1 cellular context compared by ENCODE assay signal in the genomic region with DNA sequence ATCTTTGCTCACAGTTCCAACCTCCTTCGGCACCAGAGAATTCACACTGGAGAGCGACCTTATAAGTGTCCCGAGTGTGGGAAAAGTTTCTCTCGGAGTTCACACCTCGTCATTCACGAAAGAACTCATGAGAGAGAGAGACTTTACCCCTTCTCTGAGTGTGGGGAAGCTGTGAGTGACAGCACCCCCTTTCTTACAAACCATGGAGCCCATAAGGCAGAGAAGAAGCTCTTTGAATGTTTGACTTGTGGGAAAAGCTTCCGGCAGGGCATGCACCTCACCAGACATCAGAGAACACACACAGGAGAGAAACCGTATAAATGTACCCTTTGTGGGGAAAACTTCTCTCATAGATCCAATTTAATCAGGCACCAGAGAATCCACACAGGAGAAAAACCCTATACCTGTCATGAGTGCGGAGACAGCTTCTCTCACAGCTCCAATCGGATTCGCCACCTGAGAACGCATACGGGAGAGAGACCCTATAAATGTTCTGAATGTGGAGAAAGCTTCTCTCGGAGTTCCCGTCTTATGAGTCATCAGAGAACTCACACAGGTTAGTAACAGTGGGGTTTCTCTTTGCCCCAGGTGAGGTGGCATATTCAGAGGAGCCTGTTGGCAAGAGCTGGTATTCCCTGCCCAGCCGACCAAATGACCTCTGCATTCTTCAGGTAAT.
TF ChIP-seq lines count a peak whose summit lies in the region.

No MANE protein-coding gene starts in this region.

TF ChIP-seq in K562, 482 proteins besides CTCF, POLR2A, EP300 and RAD21:
- TF ChIP-seq TRIM28 (IDR thresholded peaks at IDR 0.05) = peak; percentile 97
- no peak for TF ChIP-seq SETDB1 (IDR thresholded peaks at IDR 0.05; ENCODE audit: low read length)
- TF ChIP-seq, protein P1, sequence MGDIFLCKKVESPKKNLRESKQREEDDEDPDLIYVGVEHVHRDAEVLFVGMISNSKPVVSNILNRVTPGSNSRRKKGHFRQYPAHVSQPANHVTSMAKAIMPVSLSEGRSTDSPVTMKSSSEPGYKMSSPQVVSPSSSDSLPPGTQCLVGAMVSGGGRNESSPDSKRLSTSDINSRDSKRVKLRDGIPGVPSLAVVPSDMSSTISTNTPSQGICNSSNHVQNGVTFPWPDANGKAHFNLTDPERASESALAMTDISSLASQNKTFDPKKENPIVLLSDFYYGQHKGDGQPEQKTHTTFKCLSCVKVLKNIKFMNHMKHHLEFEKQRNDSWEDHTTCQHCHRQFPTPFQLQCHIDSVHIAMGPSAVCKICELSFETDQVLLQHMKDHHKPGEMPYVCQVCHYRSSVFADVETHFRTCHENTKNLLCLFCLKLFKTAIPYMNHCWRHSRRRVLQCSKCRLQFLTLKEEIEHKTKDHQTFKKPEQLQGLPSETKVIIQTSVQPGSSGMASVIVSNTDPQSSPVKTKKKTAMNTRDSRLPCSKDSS (IDR thresholded peaks at IDR 0.05; ENCODE audit: low read depth, partially characterized antibody) = peak; percentile 86
- peak; percentile 85 for TF ChIP-seq ZNF274 (IDR thresholded peaks at IDR 0.05; ENCODE audit: borderline replicate concordance, low read depth, low read length)
- TF ChIP-seq ZNF124 (CRISPR knock-in tag; IDR thresholded peaks at IDR 0.05) = no peak
- TF ChIP-seq FOXP1 (CRISPR knock-in tag; IDR thresholded peaks at IDR 0.05) = no peak
- TF ChIP-seq MCM2 (IDR thresholded peaks at IDR 0.05; ENCODE audit: low read depth) = no peak
- no peak for TF ChIP-seq HDAC2 (IDR thresholded peaks at IDR 0.05)
- TF ChIP-seq NFIC (IDR thresholded peaks at IDR 0.05) = no peak
- no peak for TF ChIP-seq NR1H2 (CRISPR knock-in tag; IDR thresholded peaks at IDR 0.05)
- TF ChIP-seq SOX6 (IDR thresholded peaks at IDR 0.05) = peak; percentile 43
- no peak for TF ChIP-seq BRD4 (IDR thresholded peaks at IDR 0.05)
- TF ChIP-seq HMG20B (CRISPR knock-in tag; IDR thresholded peaks at IDR 0.05) = no peak
- TF ChIP-seq FOS (IDR thresholded peaks at IDR 0.05; ENCODE audit: extremely low read depth, insufficient read length) = no peak
- TF ChIP-seq CBX1 (IDR thresholded peaks at IDR 0.05; ENCODE audit: low read depth) = peak; percentile 80
- TF ChIP-seq MCM3 (IDR thresholded peaks at IDR 0.05) = no peak
- TF ChIP-seq ZNF407 (IDR thresholded peaks at IDR 0.05; ENCODE audit: low read depth) = no peak
- TF ChIP-seq ATF3 (IDR thresholded peaks at IDR 0.05) = 0 out of 2 replicates have a peak, but pooled peaks have one; percentile 7
- no peak for TF ChIP-seq ATF3 (CRISPR knock-in tag; conservative IDR thresholded peaks at IDR 0.05)
- TF ChIP-seq MTA3 (IDR thresholded peaks at IDR 0.05; ENCODE audit: borderline replicate concordance) = 0 out of 2 replicates have a peak, but pooled peaks have one; percentile 30
- no peak for TF ChIP-seq POU5F1 (IDR thresholded peaks at IDR 0.05; ENCODE audit: borderline replicate concordance, low read depth, low read length, partially characterized antibody)
- TF ChIP-seq PURB (CRISPR knock-in tag; IDR thresholded peaks at IDR 0.05; ENCODE audit: low read depth) = no peak
- 0 out of 4 replicates have a peak, but pooled peaks of 1 of the 2 experiments have one; percentile 27 for TF ChIP-seq TRIM24 (IDR thresholded peaks at IDR 0.05)
- peak in 1 of 2 experiments; percentile 92; a peak in 1 of 3 replicates for TF ChIP-seq CBX3 (IDR thresholded peaks at IDR 0.05; ENCODE audit: borderline replicate concordance in 1 of 2, low read length in 2 of 2)
- TF ChIP-seq ZEB2 (IDR thresholded peaks at IDR 0.05) = peak; percentile 55; the same call in 1 of the 2 replicates
- no peak for TF ChIP-seq KAT2B (IDR thresholded peaks at IDR 0.05; ENCODE audit: low read depth, low read length)
- peak; percentile 98 for TF ChIP-seq ZNF75A (CRISPR knock-in tag; IDR thresholded peaks at IDR 0.05)
- no peak for TF ChIP-seq U2AF2 (optimal IDR thresholded peaks at IDR 0.05; ENCODE audit: low read depth, low read length)
- TF ChIP-seq L3MBTL2 (IDR thresholded peaks at IDR 0.05) = no peak
